In the genomic region with DNA sequence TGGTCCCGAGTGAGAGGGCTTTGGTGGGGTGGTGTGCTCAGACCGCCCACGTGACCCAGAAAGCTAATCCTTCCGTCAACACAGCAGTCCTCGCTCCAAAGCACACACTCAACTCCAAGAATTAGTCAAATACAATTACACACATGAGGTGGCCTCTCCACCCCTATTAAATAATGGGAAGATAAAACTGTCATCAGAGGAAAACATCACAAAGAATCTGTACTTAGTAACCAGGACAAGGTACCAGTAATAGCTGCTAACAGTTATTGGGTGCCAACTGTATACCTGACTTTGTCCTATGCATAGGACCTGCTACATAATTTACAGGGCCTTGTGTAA, we compare ENCODE assay signal across 15 cellular contexts.
DNase-seq lines count a peak whose midpoint lies in the region; TF ChIP-seq lines count a peak whose summit lies in the region.
"Had no signal": no experiment of that assay in that cellular context is flagged by ENCODE, and none has a peak within 500 bp of the region (broad histone marks: within the 10 kb centered on the region; RNA-seq: fewer than 3 reads in every experiment).

No MANE protein-coding gene starts in this region.

- POLR2A ChIA-PET in activated CD4-positive, alpha-beta memory T cell treated with anti-CD3 and anti-CD28 coated beads for 36 hours (lab: Charles Lee), result no interaction called here

- DNase-seq in DMS53 (lab: John Stamatoyannopoulos, UW) (peak; percentile 92), HuH-7 (ENCODE audit: low spot score) (peak; percentile 46), SHP77 (lab: John Stamatoyannopoulos, UW) (peak; percentile 53 to 66), left kidney (ENCODE audit: low read depth, low spot score) (peak; percentile 96), T1000 (lab: John Stamatoyannopoulos, UW) (no peak), NCI-H2196 treated with DMSO at 0.1 percent for 48 hours (lab: John Stamatoyannopoulos, UW; ENCODE audit: unreplicated experiment) (no peak), endothelial cell (ENCODE audit: low spot score) (no peak)
- no peak for DNase-seq in activated CD4-positive, alpha-beta memory T cell treated with anti-CD3 and anti-CD28 coated beads for 36 hours
- DNase-seq: activated CD4-positive, alpha-beta T cell treated with anti-CD3 and anti-CD28 coated beads for 1 hour; activated CD8-positive, alpha-beta memory T cell treated with anti-CD3 and anti-CD28 coated beads, Interleukin-2, amount 10 ng/mL, durations not matched to agents 7 days and 5 days; CD4-positive, alpha-beta memory T cell; heart left ventricle; NCI-H345; stimulated activated CD4-positive, alpha-beta T cell treated with anti-CD3 and anti-CD28 coated beads, Interleukin-4, amount 100 ng/mL, for 4 hours; T-helper 9 cell had no signal

- H3K36me3 Mint-ChIP-seq in activated CD4-positive, alpha-beta memory T cell treated with anti-CD3 and anti-CD28 coated beads for 36 hours, result no peaks in the 10 kb centered on the region
- no peaks in the 10 kb centered on the region for H3K36me3 Mint-ChIP-seq in endothelial cell (ENCODE audit: low read depth, unreplicated experiment)
- H3K36me3 Mint-ChIP-seq: activated CD8-positive, alpha-beta memory T cell treated with anti-CD3 and anti-CD28 coated beads, Interleukin-2, amount 10 ng/mL, durations not matched to agents 7 days and 5 days; CD4-positive, alpha-beta memory T cell had no signal

- CTCF ChIA-PET in activated CD4-positive, alpha-beta memory T cell treated with anti-CD3 and anti-CD28 coated beads for 36 hours (lab: Charles Lee), result interaction anchor here (0.6 kb wide), 1 partner anchor 278 kb away, joined by 4 read pairs; no protein-coding TSS in a partner anchor

- no peaks in the 10 kb centered on the region for H3K27me3 Mint-ChIP-seq in activated CD4-positive, alpha-beta memory T cell treated with anti-CD3 and anti-CD28 coated beads for 36 hours
- H3K27me3 Mint-ChIP-seq in endothelial cell (ENCODE audit: unreplicated experiment), result no peaks in the 10 kb centered on the region
- H3K27me3 Mint-ChIP-seq: activated CD8-positive, alpha-beta memory T cell treated with anti-CD3 and anti-CD28 coated beads, Interleukin-2, amount 10 ng/mL, durations not matched to agents 7 days and 5 days; CD4-positive, alpha-beta memory T cell had no signal

- no peaks in the 10 kb centered on the region for H3K4me1 Mint-ChIP-seq in activated CD4-positive, alpha-beta memory T cell treated with anti-CD3 and anti-CD28 coated beads for 36 hours (ENCODE audit: low read depth)
- peaks cover 13% of the 10 kb centered on the region for H3K4me1 Mint-ChIP-seq in endothelial cell (ENCODE audit: unreplicated experiment)
- H3K4me1 Mint-ChIP-seq: activated CD8-positive, alpha-beta memory T cell treated with anti-CD3 and anti-CD28 coated beads, Interleukin-2, amount 10 ng/mL, durations not matched to agents 7 days and 5 days; CD4-positive, alpha-beta memory T cell had no signal

- no peak overlapping the region for H3K4me3 Mint-ChIP-seq in activated CD4-positive, alpha-beta memory T cell treated with anti-CD3 and anti-CD28 coated beads for 36 hours
- no peak overlapping the region for H3K4me3 Mint-ChIP-seq in endothelial cell (ENCODE audit: unreplicated experiment)
- H3K4me3 Mint-ChIP-seq: activated CD8-positive, alpha-beta memory T cell treated with anti-CD3 and anti-CD28 coated beads, Interleukin-2, amount 10 ng/mL, durations not matched to agents 7 days and 5 days; CD4-positive, alpha-beta memory T cell had no signal

- TF ChIP-seq CTCF in endothelial cell (IDR thresholded peaks at IDR 0.05; ENCODE audit: unreplicated experiment), result no peak

- no peak overlapping the region for H3K27ac Mint-ChIP-seq in activated CD4-positive, alpha-beta memory T cell treated with anti-CD3 and anti-CD28 coated beads for 36 hours
- H3K27ac Mint-ChIP-seq in endothelial cell (ENCODE audit: unreplicated experiment), result no peak overlapping the region
- H3K27ac Mint-ChIP-seq: activated CD8-positive, alpha-beta memory T cell treated with anti-CD3 and anti-CD28 coated beads, Interleukin-2, amount 10 ng/mL, durations not matched to agents 7 days and 5 days; CD4-positive, alpha-beta memory T cell had no signal

- intact Hi-C loops in activated CD4-positive, alpha-beta memory T cell treated with anti-CD3 and anti-CD28 coated beads for 36 hours (cut with micrococcal nuclease), result no loop called here

- no peaks in the 10 kb centered on the region for H3K9me3 Mint-ChIP-seq in activated CD4-positive, alpha-beta memory T cell treated with anti-CD3 and anti-CD28 coated beads for 36 hours
- no peaks in the 10 kb centered on the region for H3K9me3 Mint-ChIP-seq in endothelial cell (ENCODE audit: unreplicated experiment)
- H3K9me3 Mint-ChIP-seq: CD4-positive, alpha-beta memory T cell had no signal

Comparison
In these comparisons a context has a peak if more than half of its experiments do, and no peak if none do; other contexts are left out.
1. DNase-seq: peak in DMS53 (single experiment), HuH-7 (single experiment), SHP77 (2 of 2) and left kidney (single experiment); none in T1000 (single experiment), activated CD4-positive, alpha-beta memory T cell treated with anti-CD3 and anti-CD28 coated beads for 36 hours (single experiment), NCI-H2196 treated with DMSO at 0.1 percent for 48 hours (single experiment) and endothelial cell (single experiment).